ENCODE assay signal across 8 cellular contexts in genomic region chr5:95869173-95869855, GRCh38. TPM values are rescaled to one million over a fixed set of nuclear protein-coding genes. Genes with fewer than 3 reads are reported as not detected.
DNase-seq lines count a peak whose midpoint lies in the region; ATAC-seq, FAIRE-seq and TF ChIP-seq lines count a peak whose summit lies in the region.
"Not testable (repeated sequence)": the region's sequence is repeated elsewhere in the genome, so short reads cannot be mapped to it uniquely, and the experiment has no call there.

No MANE protein-coding gene starts in this region.

- intact Hi-C loops in activated CD4-positive, alpha-beta memory T cell treated with anti-CD3 and anti-CD28 coated beads for 36 hours (cut with micrococcal nuclease); natural killer cell (cut with micrococcal nuclease): not testable (repeated sequence)

- H3K27me3 Mint-ChIP-seq in activated CD4-positive, alpha-beta memory T cell treated with anti-CD3 and anti-CD28 coated beads for 36 hours; activated naive CD8-positive, alpha-beta T cell treated with anti-CD3 and anti-CD28 coated beads for 36 hours; stimulated activated memory B cell treated with anti-CD40 and anti-IgM and Interleukin-4, amounts not matched to agents 10 μg/mL and 1 μg/mL and 100 μg/mL, for 72 hours: not testable (repeated sequence)
- peaks cover 14 to 36% of the 10 kb centered on the region in 2 donors for H3K27me3 Mint-ChIP-seq in natural killer cell (ENCODE audit: low read depth in 2 of 2)

- H3K4me3 Mint-ChIP-seq in activated CD4-positive, alpha-beta memory T cell treated with anti-CD3 and anti-CD28 coated beads for 36 hours = peak overlapping the region; percentile 27
- peak overlapping the region; percentile 22 for H3K4me3 Mint-ChIP-seq in activated naive CD8-positive, alpha-beta T cell treated with anti-CD3 and anti-CD28 coated beads for 36 hours
- peak overlapping the region; percentile 62 for H3K4me3 Mint-ChIP-seq in natural killer cell
- peak overlapping the region; percentile 37 for H3K4me3 Mint-ChIP-seq in stimulated activated memory B cell treated with anti-CD40 and anti-IgM and Interleukin-4, amounts not matched to agents 10 μg/mL and 1 μg/mL and 100 μg/mL, for 72 hours

- peak; percentile 65 for FAIRE-seq in GM12892 (lab: Jason Lieb, UNC)

- H3K4me1 Mint-ChIP-seq in activated CD4-positive, alpha-beta memory T cell treated with anti-CD3 and anti-CD28 coated beads for 36 hours (ENCODE audit: low read depth) = peaks cover 63% of the 10 kb centered on the region
- peaks cover 58% of the 10 kb centered on the region for H3K4me1 Mint-ChIP-seq in activated naive CD8-positive, alpha-beta T cell treated with anti-CD3 and anti-CD28 coated beads for 36 hours
- H3K4me1 Mint-ChIP-seq in natural killer cell = peaks cover 27 to 30% of the 10 kb centered on the region in 2 donors
- H3K4me1 Mint-ChIP-seq in stimulated activated memory B cell treated with anti-CD40 and anti-IgM and Interleukin-4, amounts not matched to agents 10 μg/mL and 1 μg/mL and 100 μg/mL, for 72 hours = peaks cover 30% of the 10 kb centered on the region

- not testable (repeated sequence) for H3K36me3 Mint-ChIP-seq in activated CD4-positive, alpha-beta memory T cell treated with anti-CD3 and anti-CD28 coated beads for 36 hours; activated naive CD8-positive, alpha-beta T cell treated with anti-CD3 and anti-CD28 coated beads for 36 hours; natural killer cell; stimulated activated memory B cell treated with anti-CD40 and anti-IgM and Interleukin-4, amounts not matched to agents 10 μg/mL and 1 μg/mL and 100 μg/mL, for 72 hours

- not testable (repeated sequence) for TF ChIP-seq CTCF in natural killer cell (IDR thresholded peaks at IDR 0.05)

- POLR2A ChIA-PET in activated CD4-positive, alpha-beta memory T cell treated with anti-CD3 and anti-CD28 coated beads for 36 hours (lab: Charles Lee) = interaction anchor here (0.6 to 4.0 kb wide), 9 partner anchors 9 to 792 kb away, joined by 3 to 29 read pairs (median 3); partner anchors contain the start of gene GLRX

- peak overlapping the region; percentile 83 for H3K27ac Mint-ChIP-seq in activated CD4-positive, alpha-beta memory T cell treated with anti-CD3 and anti-CD28 coated beads for 36 hours
- peak overlapping the region; percentile 85 for H3K27ac Mint-ChIP-seq in activated naive CD8-positive, alpha-beta T cell treated with anti-CD3 and anti-CD28 coated beads for 36 hours
- peak overlapping the region; percentile 46 to 81 for H3K27ac Mint-ChIP-seq in natural killer cell
- H3K27ac Mint-ChIP-seq in stimulated activated memory B cell treated with anti-CD40 and anti-IgM and Interleukin-4, amounts not matched to agents 10 μg/mL and 1 μg/mL and 100 μg/mL, for 72 hours = peak overlapping the region; percentile 79

- H3K9me3 Mint-ChIP-seq in activated CD4-positive, alpha-beta memory T cell treated with anti-CD3 and anti-CD28 coated beads for 36 hours; activated naive CD8-positive, alpha-beta T cell treated with anti-CD3 and anti-CD28 coated beads for 36 hours; natural killer cell; stimulated activated memory B cell treated with anti-CD40 and anti-IgM and Interleukin-4, amounts not matched to agents 10 μg/mL and 1 μg/mL and 100 μg/mL, for 72 hours: not testable (repeated sequence)

- ATAC-seq in GM21360 (IDR thresholded peaks at IDR 0.05; ENCODE audit: unreplicated experiment) (peak; percentile 45), HG03103 (IDR thresholded peaks at IDR 0.05; ENCODE audit: low read depth, unreplicated experiment) (peak; percentile 41), natural killer cell (peak; percentile 88 to 99 (median 88))
- peak; percentile 88 for ATAC-seq in stimulated activated memory B cell treated with anti-CD40 and anti-IgM and Interleukin-4, amounts not matched to agents 10 μg/mL and 1 μg/mL and 100 μg/mL, for 72 hours

- CTCF ChIA-PET in activated CD4-positive, alpha-beta memory T cell treated with anti-CD3 and anti-CD28 coated beads for 36 hours (lab: Charles Lee) = interaction anchor here (0.6 to 3.8 kb wide), 11 partner anchors 10 to 476 kb away, joined by 3 to 18 read pairs (median 3); partner anchors contain the start of gene ELL2

- DNase-seq in GM12892 (ENCODE audit: insufficient read length) = not testable (repeated sequence)
- DNase-seq in NOMO-1 treated with dmso at 0.1 percent for 144 hours (lab: John Stamatoyannopoulos, UW; ENCODE audit: unreplicated experiment) (peak; percentile 44), natural killer cell (peak; percentile 51)
- DNase-seq in activated CD4-positive, alpha-beta memory T cell treated with anti-CD3 and anti-CD28 coated beads for 36 hours = peak; percentile 82
- DNase-seq in activated naive CD8-positive, alpha-beta T cell treated with anti-CD3 and anti-CD28 coated beads for 36 hours = peak; percentile 75

- not testable (repeated sequence) for TF ChIP-seq POLR2A in GM12892 (IDR thresholded peaks at IDR 0.05; ENCODE audit: low read depth, low read length)

RNA-seq across cellular contexts. Expression of gene GLRX, which starts 46.8 kb away (rescaled TPM):
- polyA plus RNA-seq in GM12892 (2012; ENCODE audit: missing spikeins) = 144 TPM
- 10 to 100 TPM; 33.2 to 34.0 TPM for total RNA-seq in activated CD4-positive, alpha-beta memory T cell treated with anti-CD3 and anti-CD28 coated beads for 36 hours
- 10 to 100 TPM; 26.4 to 29.5 TPM for total RNA-seq in activated naive CD8-positive, alpha-beta T cell treated with anti-CD3 and anti-CD28 coated beads for 36 hours
- 100 to 1,000 TPM in 1 of 3 donors, 10 to 100 TPM in 2; 59.2 to 102 (median 62.5) TPM for total RNA-seq in natural killer cell
